26 cellular contexts compared by ENCODE assay signal in the genomic region with DNA sequence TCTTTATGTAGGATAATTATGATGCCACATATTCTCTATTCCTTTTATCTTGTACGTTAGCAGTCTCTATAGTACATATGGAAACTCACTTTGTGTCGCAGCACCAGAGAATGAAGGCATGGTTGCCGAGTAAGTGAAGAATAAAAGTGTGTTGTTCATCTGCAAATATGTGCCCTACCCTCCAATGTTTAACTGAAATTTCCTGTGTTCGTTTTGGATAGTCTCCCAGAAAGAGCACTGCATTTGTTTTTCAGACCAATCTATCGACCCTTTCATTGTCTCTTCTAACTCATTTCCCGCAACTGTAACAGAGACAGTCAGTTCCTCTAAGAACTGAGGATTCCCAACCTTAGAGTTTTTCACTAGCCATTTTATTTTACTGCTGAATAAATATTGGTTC.
"Had no signal": no experiment of that assay in that cellular context is flagged by ENCODE, and none has a peak within 500 bp of the region (broad histone marks: within the 10 kb centered on the region; RNA-seq: fewer than 3 reads in every experiment).

No MANE protein-coding gene starts in this region.

- ATAC-seq: effector memory CD8-positive, alpha-beta T cell; gastroesophageal sphincter; naive thymus-derived CD4-positive, alpha-beta T cell had no signal

- H3K36me3 ChIP-seq: adrenal gland, brain microvascular endothelial cell, gastroesophageal sphincter, ovary, right atrium auricular region, suprapubic skin, tibial artery had no signal

- H3K4me1 Mint-ChIP-seq: activated naive CD8-positive, alpha-beta T cell treated with anti-CD3 and anti-CD28 coated beads for 36 hours had no signal

- FAIRE-seq: endothelial cell of umbilical vein, kidney had no signal

- H3K4me3 Mint-ChIP-seq: activated naive CD4-positive, alpha-beta T cell treated with anti-CD3 and anti-CD28 coated beads for 36 hours; activated naive CD8-positive, alpha-beta T cell treated with anti-CD3 and anti-CD28 coated beads for 36 hours; activated T-helper 1 cell treated with anti-CD3 and anti-CD28 coated beads, Interleukin-12 subunit alpha, Interleukin-12 subunit beta, Interleukin-2, Interleukin-4 antibody, amounts not matched to agents 30 ng/mL and 10 ng/mL and 1 ng/mL, durations not matched to agents 14 hours and 24 hours and 36 hours; effector memory CD8-positive, alpha-beta T cell; naive thymus-derived CD4-positive, alpha-beta T cell had no signal

- H3K9me3 ChIP-seq: adrenal gland, gastroesophageal sphincter, ovary, right atrium auricular region, suprapubic skin, tibial artery had no signal

- H3K4me3 ChIP-seq: adrenal gland, coronary artery, gastroesophageal sphincter, lung, ovary, right atrium auricular region, suprapubic skin, tibial artery had no signal

- H3K27me3 Mint-ChIP-seq: activated naive CD8-positive, alpha-beta T cell treated with anti-CD3 and anti-CD28 coated beads for 36 hours; effector memory CD8-positive, alpha-beta T cell; naive thymus-derived CD4-positive, alpha-beta T cell had no signal

- H3K9me3 Mint-ChIP-seq: activated T-helper 1 cell treated with anti-CD3 and anti-CD28 coated beads, Interleukin-12 subunit alpha, Interleukin-12 subunit beta, Interleukin-2, Interleukin-4 antibody, amounts not matched to agents 30 ng/mL and 10 ng/mL and 1 ng/mL, durations not matched to agents 14 hours and 24 hours and 36 hours had no signal

- H3K36me3 Mint-ChIP-seq: activated naive CD8-positive, alpha-beta T cell treated with anti-CD3 and anti-CD28 coated beads for 36 hours; naive thymus-derived CD4-positive, alpha-beta T cell had no signal

- DNase-seq: activated CD4-positive, alpha-beta T cell treated with anti-CD3 and anti-CD28 coated beads for 4 hours; activated CD4-positive, alpha-beta T cell treated with anti-CD3 and anti-CD28 coated beads, Interleukin-2, amount 50 U/mL, for 4 hours; activated effector memory CD4-positive, alpha-beta T cell treated with anti-CD3 and anti-CD28 coated beads, Interleukin-2, amount 50 U/mL, for 16 hours; activated naive CD4-positive, alpha-beta T cell treated with anti-CD3 and anti-CD28 coated beads for 36 hours; activated naive CD8-positive, alpha-beta T cell treated with anti-CD3 and anti-CD28 coated beads for 36 hours; activated T-cell treated with anti-CD3 and anti-CD28 coated beads, Interleukin-2, amount 50 U/mL, for 1 hour; adrenal gland; aorta; brain microvascular endothelial cell; effector memory CD8-positive, alpha-beta T cell; head of caudate nucleus; hippocampal formation; kidney; naive thymus-derived CD4-positive, alpha-beta T cell; ovary; stimulated activated CD4-positive, alpha-beta T cell treated with anti-CD3 and anti-CD28 coated beads, Interleukin-15, amount 100 ng/mL, for 24 hours; stimulated activated CD4-positive, alpha-beta T cell treated with anti-CD3 and anti-CD28 coated beads, Interleukin-2, amount 100 ng/mL, for 24 hours; stimulated activated naive CD4-positive, alpha-beta T cell; tibial artery had no signal

- H3K4me1 ChIP-seq: gastroesophageal sphincter, right atrium auricular region, suprapubic skin, tibial artery had no signal

- H3K27ac Mint-ChIP-seq: activated naive CD4-positive, alpha-beta T cell treated with anti-CD3 and anti-CD28 coated beads for 36 hours; activated naive CD8-positive, alpha-beta T cell treated with anti-CD3 and anti-CD28 coated beads for 36 hours; activated T-helper 1 cell treated with anti-CD3 and anti-CD28 coated beads, Interleukin-12 subunit alpha, Interleukin-12 subunit beta, Interleukin-2, Interleukin-4 antibody, amounts not matched to agents 30 ng/mL and 10 ng/mL and 1 ng/mL, durations not matched to agents 14 hours and 24 hours and 36 hours; effector memory CD8-positive, alpha-beta T cell; naive thymus-derived CD4-positive, alpha-beta T cell had no signal

- H3K27ac ChIP-seq: adrenal gland, brain microvascular endothelial cell, coronary artery, gastroesophageal sphincter, ovary, right atrium auricular region, suprapubic skin, tibial artery had no signal

- H3K27me3 ChIP-seq: adrenal gland, brain microvascular endothelial cell, gastroesophageal sphincter, right atrium auricular region, suprapubic skin, tibial artery had no signal
